26 cellular contexts compared by ENCODE assay signal in genomic region chr13:20995245-20995829, GRCh38.
DNase-seq lines count a peak whose midpoint lies in the region; ATAC-seq and TF ChIP-seq lines count a peak whose summit lies in the region.
"Had no signal": no experiment of that assay in that cellular context is flagged by ENCODE, and none has a peak within 500 bp of the region (broad histone marks: within the 10 kb centered on the region; RNA-seq: fewer than 3 reads in every experiment).

No MANE protein-coding gene starts in this region.

- H3K79me2 ChIP-seq in PC-3 (ENCODE audit: low read length), result 0 out of 2 replicates have a peak, but pooled peaks cover 10% of the 10 kb centered on the region
- H3K79me2 ChIP-seq in osteoblast (ENCODE audit: insufficient read depth, low read length), result peaks cover 87% of the 10 kb centered on the region
- H3K79me2 ChIP-seq in hepatocyte, result peaks cover 74% of the 10 kb centered on the region

- no peaks in the 10 kb centered on the region for H3K27me3 Mint-ChIP-seq in Caco-2 (ENCODE audit: insufficient read depth, unreplicated experiment)
- H3K27me3 Mint-ChIP-seq in chondrocyte (ENCODE audit: low read depth), result no peaks in the 10 kb centered on the region
- peaks cover 1% of the 10 kb centered on the region for H3K27me3 Mint-ChIP-seq in activated CD4-positive, alpha-beta memory T cell treated with anti-CD3 and anti-CD28 coated beads, Interleukin-2, amount 10 ng/mL, durations not matched to agents 7 days and 5 days
- H3K27me3 Mint-ChIP-seq: IgD-negative memory B cell had no signal

- H3K27ac ChIP-seq in PC-3 (ENCODE audit: low read length) (no peak overlapping the region), osteoblast (ENCODE audit: low read depth, low read length) (peak overlapping the region; percentile 86), hepatocyte (no peak overlapping the region)
- H3K27ac ChIP-seq: epithelial cell of prostate, neural progenitor cell, tibial nerve had no signal

- BruUV-seq in Caco-2 (replicated peaks; lab: Mats Ljungman, UMichigan), result no TSS peak
- BruUV-seq in PC-3 (replicated peaks; lab: Mats Ljungman, UMichigan), result no TSS peak

- TF ChIP-seq CTCF in Caco-2 (IDR thresholded peaks at IDR 0.05; ENCODE audit: insufficient read depth in 1 of 2, low read depth in 1 of 2, low read length in 1 of 2, severe bottlenecking in 1 of 2, unreplicated experiment in 1 of 2), result no peak
- no peak for TF ChIP-seq CTCF in PC-3 (conservative IDR thresholded peaks at IDR 0.05; ENCODE audit: low read depth, low read length)
- TF ChIP-seq CTCF in chondrocyte (IDR thresholded peaks at IDR 0.05), result no peak
- TF ChIP-seq CTCF in osteoblast (IDR thresholded peaks at IDR 0.05; ENCODE audit: extremely low read depth, low read depth, low read length), result no peak
- no peak for TF ChIP-seq CTCF in hepatocyte (IDR thresholded peaks at IDR 0.05; ENCODE audit: poor library complexity)

- peak overlapping the region; percentile 26 for H3K27ac Mint-ChIP-seq in Caco-2 (ENCODE audit: unreplicated experiment)
- H3K27ac Mint-ChIP-seq in chondrocyte (ENCODE audit: unreplicated experiment), result peak overlapping the region; percentile 22
- H3K27ac Mint-ChIP-seq in activated CD4-positive, alpha-beta memory T cell treated with anti-CD3 and anti-CD28 coated beads, Interleukin-2, amount 10 ng/mL, durations not matched to agents 7 days and 5 days, result no peak overlapping the region
- H3K27ac Mint-ChIP-seq: activated naive CD4-positive, alpha-beta T cell treated with anti-CD3 and anti-CD28 coated beads, Interleukin-2, amount 50 U/mL, for 72 hours; activated T-helper 2 cell treated with anti-CD3 and anti-CD28 coated beads, Interferon-gamma antibody, Interleukin-2, Interleukin-4, amounts not matched to agents 10 μg/mL and 5 μg/mL and 100 μg/mL, durations not matched to agents 14 hours and 24 hours and 36 hours; IgD-negative memory B cell; neural progenitor cell; T-helper 1 cell treated with Interleukin-12 subunit alpha and Interleukin-12 subunit beta and Interleukin-4 antibody, amounts not matched to agents 30 μg/mL and 1 μg/mL, for 36 hours had no signal

- H3K4me1 Mint-ChIP-seq in Caco-2 (ENCODE audit: low read depth, unreplicated experiment) (peaks cover 8% of the 10 kb centered on the region), chondrocyte (ENCODE audit: low read depth) (peaks cover 63% of the 10 kb centered on the region)
- H3K4me1 Mint-ChIP-seq in activated CD4-positive, alpha-beta memory T cell treated with anti-CD3 and anti-CD28 coated beads, Interleukin-2, amount 10 ng/mL, durations not matched to agents 7 days and 5 days, result peaks cover 9% of the 10 kb centered on the region
- H3K4me1 Mint-ChIP-seq: neural progenitor cell had no signal

- H3K9me2 ChIP-seq in PC-3 (replicated peaks; ENCODE audit: low read length), result no peaks in the 10 kb centered on the region
- H3K9me2 ChIP-seq in hepatocyte (replicated peaks; ENCODE audit: insufficient read depth), result no peaks in the 10 kb centered on the region
- H3K9me2 ChIP-seq: SK-N-SH had no signal

- H3F3A ChIP-seq in PC-3 (ENCODE audit: low read length, unreplicated experiment), result no peaks in the 10 kb centered on the region

- intact Hi-C loops in Caco-2 (cut with micrococcal nuclease; ENCODE audit: unreplicated experiment), result loop anchor here (10.0 kb wide), 1 partner anchor 51 kb away; no protein-coding TSS in a partner anchor
- intact Hi-C loops in PC-3 (cut with micrococcal nuclease), result no loop called here

- POLR2A ChIA-PET in Caco-2 (lab: Charles Lee) (no interaction called here), PC-3 (lab: Charles Lee; ENCODE audit: unreplicated experiment) (no interaction called here)
- POLR2A ChIA-PET in activated CD4-positive, alpha-beta memory T cell treated with anti-CD3 and anti-CD28 coated beads, Interleukin-2, amount 10 ng/mL, durations not matched to agents 7 days and 5 days (lab: Charles Lee), result no interaction called here

- H3K36me3 ChIP-seq in Caco-2 (ENCODE audit: control insufficient read depth, insufficient read depth, low read length), result peaks cover 4% of the 10 kb centered on the region
- H3K36me3 ChIP-seq in PC-3 (ENCODE audit: low read depth, low read length), result no peaks in the 10 kb centered on the region; the same call in none of the 2 replicates
- H3K36me3 ChIP-seq in osteoblast (ENCODE audit: insufficient read depth, low read length), result peaks cover 43% of the 10 kb centered on the region
- H3K36me3 ChIP-seq in hepatocyte (replicated peaks; ENCODE audit: insufficient read depth, low read depth), result no peaks in the 10 kb centered on the region
- H3K36me3 ChIP-seq: neural progenitor cell had no signal

- DNase-seq in Caco-2 (no peak), PC-3 (no peak), chondrocyte (ENCODE audit: low spot score) (peak; percentile 15), osteoblast (ENCODE audit: insufficient read length, low spot score, missing footprints) (no peak), hepatocyte (ENCODE audit: low spot score) (no peak), NCI-H1694 (lab: John Stamatoyannopoulos, UW) (no peak)
- no peak for DNase-seq in activated CD4-positive, alpha-beta memory T cell treated with anti-CD3 and anti-CD28 coated beads, Interleukin-2, amount 10 ng/mL, durations not matched to agents 7 days and 5 days
- DNase-seq: activated CD4-positive, alpha-beta T cell treated with anti-CD3 and anti-CD28 coated beads for 48 hours; activated CD8-positive, alpha-beta memory T cell treated with anti-CD3 and anti-CD28 coated beads for 24 hours; activated T-cell treated with anti-CD3 and anti-CD28 coated beads for 4 hours; DMS153; effector CD4-positive, alpha-beta T cell; NCI-H1092 treated with DMSO at 0.1 percent for 48 hours; NCI-H1930; NCI-H524 treated with DMSO at 0.1 percent for 48 hours; SK-N-SH; stimulated activated CD4-positive, alpha-beta T cell treated with anti-CD3 and anti-CD28 coated beads, Interleukin-4, amount 100 ng/mL, for 24 hours had no signal

- peak; percentile 29; the same call in 1 of the 2 replicates for ATAC-seq in PC-3
- no peak for ATAC-seq in GM19395 (IDR thresholded peaks at IDR 0.05; ENCODE audit: unreplicated experiment)
- ATAC-seq: activated naive CD4-positive, alpha-beta T cell treated with anti-CD3 and anti-CD28 coated beads, Interleukin-2, amount 50 U/mL, for 72 hours had no signal

- H3K9me3 Mint-ChIP-seq in Caco-2 (ENCODE audit: unreplicated experiment) (no peaks in the 10 kb centered on the region), chondrocyte (ENCODE audit: low read depth) (no peaks in the 10 kb centered on the region)
- H3K9me3 Mint-ChIP-seq in activated CD4-positive, alpha-beta memory T cell treated with anti-CD3 and anti-CD28 coated beads, Interleukin-2, amount 10 ng/mL, durations not matched to agents 7 days and 5 days, result no peaks in the 10 kb centered on the region
- H3K9me3 Mint-ChIP-seq: activated naive CD4-positive, alpha-beta T cell treated with anti-CD3 and anti-CD28 coated beads, Interleukin-2, amount 50 U/mL, for 72 hours; activated T-helper 2 cell treated with anti-CD3 and anti-CD28 coated beads, Interferon-gamma antibody, Interleukin-2, Interleukin-4, amounts not matched to agents 10 μg/mL and 5 μg/mL and 100 μg/mL, durations not matched to agents 14 hours and 24 hours and 36 hours; IgD-negative memory B cell; neural progenitor cell; T-helper 1 cell treated with Interleukin-12 subunit alpha and Interleukin-12 subunit beta and Interleukin-4 antibody, amounts not matched to agents 30 μg/mL and 1 μg/mL, for 36 hours had no signal

- H3K4me1 ChIP-seq in Caco-2 (peaks cover under 1% of the 10 kb centered on the region; the same call in 1 of the 2 replicates), PC-3 (ENCODE audit: insufficient read depth, low read length) (no peaks in the 10 kb centered on the region), osteoblast (ENCODE audit: insufficient read depth, low read length) (peaks cover 38% of the 10 kb centered on the region), hepatocyte (ENCODE audit: insufficient read depth) (no peaks in the 10 kb centered on the region)
- H3K4me1 ChIP-seq: HAP-1, neural progenitor cell had no signal

- H4K20me1 ChIP-seq in PC-3 (ENCODE audit: low read length), result no peaks in the 10 kb centered on the region
- peaks cover 20% of the 10 kb centered on the region for H4K20me1 ChIP-seq in osteoblast (ENCODE audit: insufficient read depth, low read length)
- H4K20me1 ChIP-seq in hepatocyte (ENCODE audit: insufficient read depth, poor library complexity, severe bottlenecking), result peaks cover 12% of the 10 kb centered on the region

- H3K27me3 ChIP-seq in Caco-2 (replicated peaks; ENCODE audit: control insufficient read depth, insufficient read depth, low read length), result no peaks in the 10 kb centered on the region
- H3K27me3 ChIP-seq in PC-3 (ENCODE audit: low read length), result no peaks in the 10 kb centered on the region
- no peaks in the 10 kb centered on the region for H3K27me3 ChIP-seq in osteoblast (ENCODE audit: insufficient read depth, low read length)
- no peaks in the 10 kb centered on the region for H3K27me3 ChIP-seq in hepatocyte
- H3K27me3 ChIP-seq: neural progenitor cell, tibial nerve had no signal

- H3K9me3 ChIP-seq in Caco-2 (peaks cover under 1% of the 10 kb centered on the region; the same call in 1 of the 2 replicates), PC-3 (ENCODE audit: low read length) (no peaks in the 10 kb centered on the region), osteoblast (ENCODE audit: low read depth, low read length) (no peaks in the 10 kb centered on the region), hepatocyte (ENCODE audit: low read depth) (no peaks in the 10 kb centered on the region)
- H3K9me3 ChIP-seq: HAP-1, SK-N-SH, tibial nerve had no signal

- H3K4me2 ChIP-seq in PC-3 (ENCODE audit: low read length), result no peak overlapping the region
- no peak overlapping the region for H3K4me2 ChIP-seq in osteoblast (ENCODE audit: insufficient read depth, low read length)
- no peak overlapping the region for H3K4me2 ChIP-seq in hepatocyte
- H3K4me2 ChIP-seq: neural progenitor cell, SK-N-SH had no signal

- no peak overlapping the region for H3K4me3 ChIP-seq in Caco-2 (ENCODE audit: low read depth, low read length)
- H3K4me3 ChIP-seq in PC-3 (ENCODE audit: low read length), result no peak overlapping the region
- H3K4me3 ChIP-seq in osteoblast (ENCODE audit: insufficient read depth, low read length), result no peak overlapping the region
- no peak overlapping the region for H3K4me3 ChIP-seq in hepatocyte
- H3K4me3 ChIP-seq: HAP-1, neural progenitor cell, tibial nerve had no signal

- H3K36me3 Mint-ChIP-seq in Caco-2 (ENCODE audit: insufficient read depth, unreplicated experiment) (peaks cover 91% of the 10 kb centered on the region), chondrocyte (ENCODE audit: low read depth) (peaks cover 24% of the 10 kb centered on the region)
- peaks cover 3% of the 10 kb centered on the region for H3K36me3 Mint-ChIP-seq in activated CD4-positive, alpha-beta memory T cell treated with anti-CD3 and anti-CD28 coated beads, Interleukin-2, amount 10 ng/mL, durations not matched to agents 7 days and 5 days (ENCODE audit: low read depth)
- H3K36me3 Mint-ChIP-seq: activated naive CD4-positive, alpha-beta T cell treated with anti-CD3 and anti-CD28 coated beads, Interleukin-2, amount 50 U/mL, for 72 hours had no signal

- 76% methylated on average over 4 of the region's 4 CpGs for WGBS in hepatocyte (ENCODE audit: low lambda C conversion rate, missing lambda C conversion rate)

- H2AFZ ChIP-seq in PC-3 (ENCODE audit: low read length) (no peak overlapping the region), osteoblast (ENCODE audit: low read length) (no peak overlapping the region), hepatocyte (no peak overlapping the region)
- H2AFZ ChIP-seq: neural progenitor cell had no signal

- H3K4me3 Mint-ChIP-seq in Caco-2 (ENCODE audit: unreplicated experiment), result no peak overlapping the region
- no peak overlapping the region for H3K4me3 Mint-ChIP-seq in chondrocyte (ENCODE audit: unreplicated experiment)
- no peak overlapping the region for H3K4me3 Mint-ChIP-seq in activated CD4-positive, alpha-beta memory T cell treated with anti-CD3 and anti-CD28 coated beads, Interleukin-2, amount 10 ng/mL, durations not matched to agents 7 days and 5 days
- H3K4me3 Mint-ChIP-seq: IgD-negative memory B cell; neural progenitor cell; T-helper 1 cell treated with Interleukin-12 subunit alpha and Interleukin-12 subunit beta and Interleukin-4 antibody, amounts not matched to agents 30 μg/mL and 1 μg/mL, for 36 hours had no signal

- CTCF ChIA-PET in Caco-2 (lab: Charles Lee) (interaction anchor here (1.3 kb wide), 1 partner anchor 52 kb away, joined by 3 read pairs; no protein-coding TSS in a partner anchor), PC-3 (lab: Charles Lee) (no interaction called here)
- CTCF ChIA-PET in activated CD4-positive, alpha-beta memory T cell treated with anti-CD3 and anti-CD28 coated beads, Interleukin-2, amount 10 ng/mL, durations not matched to agents 7 days and 5 days (lab: Charles Lee), result interaction anchor here (0.7 to 0.9 kb wide), 2 partner anchors 9 to 48 kb away, joined by 3 to 4 read pairs; no protein-coding TSS in a partner anchor

- H3K9ac ChIP-seq in PC-3 (ENCODE audit: low read length), result no peak overlapping the region
- H3K9ac ChIP-seq: neural progenitor cell, SK-N-SH had no signal
